In the genomic region with DNA sequence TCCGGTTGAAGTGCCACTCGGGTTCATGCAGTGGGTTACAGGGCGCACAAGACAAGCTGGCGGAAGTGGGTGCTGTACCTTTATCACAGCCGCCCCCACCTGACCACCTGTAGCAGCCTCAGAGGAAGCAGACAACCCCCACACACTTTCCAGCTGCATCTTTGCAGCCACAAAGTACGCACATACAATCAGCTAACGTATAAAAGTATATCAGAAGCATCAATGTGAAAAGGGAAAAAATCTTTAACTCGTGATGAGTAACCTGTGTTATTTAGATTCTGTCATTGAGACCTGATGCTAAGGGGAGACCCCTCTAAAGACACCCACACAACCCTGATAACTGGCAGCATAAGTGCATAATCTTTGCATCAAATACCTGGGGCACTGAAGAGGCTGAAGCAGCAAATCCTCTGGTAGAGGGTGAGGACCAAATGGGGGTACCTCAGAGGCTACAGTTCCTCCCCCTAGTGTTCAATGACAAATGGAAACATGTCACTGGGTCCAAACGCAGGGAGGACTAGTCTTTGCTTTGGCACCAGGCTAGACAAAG, we compare ENCODE assay signal across 9 cellular contexts. TPM values are rescaled to one million over a fixed set of nuclear protein-coding genes. Genes with fewer than 3 reads are reported as not detected.
DNase-seq lines count a peak whose midpoint lies in the region; ATAC-seq and TF ChIP-seq lines count a peak whose summit lies in the region.
"Had no signal": no experiment of that assay in that cellular context is flagged by ENCODE, and none has a peak within 500 bp of the region (broad histone marks: within the 10 kb centered on the region; RNA-seq: fewer than 3 reads in every experiment).

No MANE protein-coding gene starts in this region.

- intact Hi-C loops in right lobe of liver (cut with DNase I) = no loop called here

- no peaks in the 10 kb centered on the region for H3K9me3 ChIP-seq in right lobe of liver

- no peak for TF ChIP-seq POLR2A in right lobe of liver (IDR thresholded peaks at IDR 0.05)

- no peaks in the 10 kb centered on the region for H3K4me1 ChIP-seq in right lobe of liver

- 62% methylated on average over 7 of the region's 9 CpGs for WGBS in right lobe of liver (ENCODE audit: insufficient coverage, low coverage, low lambda C conversion rate, missing lambda C conversion rate)

- DNase-seq in NK-92 (lab: John Stamatoyannopoulos, UW; ENCODE audit: unreplicated experiment) = peak; percentile 74
- DNase-seq in activated T-cell treated with anti-CD3 and anti-CD28 coated beads for 24 hours (ENCODE audit: low read depth) = peak; percentile 89
- DNase-seq in right lobe of liver = no peak
- DNase-seq in stimulated activated naive CD4-positive, alpha-beta T cell (lab: John Stamatoyannopoulos, UW) = peak; percentile 79 to 99 (median 94)
- no peak for DNase-seq in NCI-H2227 treated with DMSO at 0.1 percent for 48 hours (lab: John Stamatoyannopoulos, UW)
- DNase-seq in NCI-H526 treated with DMSO at 0.1 percent for 48 hours (lab: John Stamatoyannopoulos, UW) = no peak
- no peak for DNase-seq in cerebellar cortex (ENCODE audit: low spot score)

- H3K36me3 ChIP-seq in right lobe of liver = no peaks in the 10 kb centered on the region

- no peak for TF ChIP-seq CTCF in right lobe of liver (IDR thresholded peaks at IDR 0.05)

- H3K4me3 ChIP-seq in right lobe of liver = no peak overlapping the region
- H3K4me3 ChIP-seq: skin epidermis had no signal

- H3K27ac ChIP-seq in right lobe of liver = no peak overlapping the region

- H3K27me3 ChIP-seq in right lobe of liver = no peaks in the 10 kb centered on the region

- ATAC-seq in right lobe of liver (peak; percentile 17 to 50 (median 42)), HG02610 (IDR thresholded peaks at IDR 0.05; ENCODE audit: unreplicated experiment) (no peak)

RNA-seq across cellular contexts. Expression of a gene that starts 22.1 kb away (rescaled TPM):
- 10 to 100 TPM in 1 of 6 experiments, 1 to 10 TPM in 5; 2.6 to 12.6 (median 3.1) TPM for total RNA-seq in right lobe of liver

Comparison
In these comparisons a context has a peak if more than half of its experiments do, and no peak if none do; other contexts are left out.
1. DNase-seq: peak in NK-92 (single experiment), activated T-cell treated with anti-CD3 and anti-CD28 coated beads for 24 hours (single experiment) and stimulated activated naive CD4-positive, alpha-beta T cell (6 of 6); none in right lobe of liver (0 of 3), NCI-H2227 treated with DMSO at 0.1 percent for 48 hours (single experiment), NCI-H526 treated with DMSO at 0.1 percent for 48 hours (single experiment) and cerebellar cortex (single experiment).